In the genomic region with DNA sequence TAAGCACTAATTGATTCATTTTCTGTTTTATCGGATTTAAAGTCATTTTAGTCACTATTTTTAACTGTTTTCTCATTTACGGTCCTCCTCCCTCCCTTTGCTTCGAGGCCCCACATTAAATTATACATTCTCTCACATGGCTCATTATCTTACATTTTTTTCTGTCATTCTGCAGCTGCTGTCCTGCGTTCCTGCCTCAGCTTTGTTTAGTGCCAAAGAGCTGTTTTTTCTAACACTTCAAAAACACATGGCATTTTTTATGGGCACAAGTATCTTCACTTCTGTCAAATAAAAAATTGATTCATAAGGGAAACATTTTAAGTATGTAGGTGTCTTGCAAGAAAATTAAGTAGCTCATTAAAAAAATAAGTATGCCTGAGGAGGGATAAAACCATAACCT, we compare ENCODE assay signal across 22 cellular contexts.
DNase-seq lines count a peak whose midpoint lies in the region; ATAC-seq and TF ChIP-seq lines count a peak whose summit lies in the region.
"Had no signal": no experiment of that assay in that cellular context is flagged by ENCODE, and none has a peak within 500 bp of the region (broad histone marks: within the 10 kb centered on the region; RNA-seq: fewer than 3 reads in every experiment).

No MANE protein-coding gene starts in this region.

- ATAC-seq in GM23338, result no peak
- ATAC-seq in HG03135 (IDR thresholded peaks at IDR 0.05; ENCODE audit: unreplicated experiment), result no peak
- ATAC-seq: CD8-positive, alpha-beta T cell; GM12878; HCT116 had no signal

- no peaks in the 10 kb centered on the region for H3K9me2 ChIP-seq in GM23338 (ENCODE audit: insufficient read depth)

- H3K27me3 ChIP-seq in GM23338 (ENCODE audit: insufficient read depth) (no peaks in the 10 kb centered on the region), SJCRH30 (no peaks in the 10 kb centered on the region)

- H3K9me3 ChIP-seq in SJCRH30 (replicated peaks), result no peaks in the 10 kb centered on the region; the same call in 1 of the 2 replicates

- H3K27ac Mint-ChIP-seq in GM23338 (peak overlapping the region; percentile 54; the same call in 1 of the 2 replicates), osteocyte (ENCODE audit: unreplicated experiment) (peak overlapping the region; percentile 39)
- H3K27ac Mint-ChIP-seq: CD8-positive, alpha-beta T cell had no signal

- H3K27ac ChIP-seq in GM23338 (ENCODE audit: low read depth), result no peak overlapping the region
- H3K27ac ChIP-seq in SJCRH30, result peak overlapping the region; percentile 64
- H3K27ac ChIP-seq in coronary artery, result no peak overlapping the region
- H3K27ac ChIP-seq: KMS-11, RWPE1 had no signal

- H3K9me3 Mint-ChIP-seq in GM23338 (no peaks in the 10 kb centered on the region), osteocyte (ENCODE audit: unreplicated experiment) (no peaks in the 10 kb centered on the region)

- peaks cover 13% of the 10 kb centered on the region for H3K4me1 Mint-ChIP-seq in GM23338
- H3K4me1 Mint-ChIP-seq in osteocyte (ENCODE audit: unreplicated experiment), result peaks cover 24% of the 10 kb centered on the region

- H3K27me3 Mint-ChIP-seq in GM23338 (ENCODE audit: insufficient read depth, low read depth, poor library complexity), result peaks cover 1% of the 10 kb centered on the region
- no peaks in the 10 kb centered on the region for H3K27me3 Mint-ChIP-seq in osteocyte (ENCODE audit: unreplicated experiment)

- H3K79me2 ChIP-seq in GM23338 (replicated peaks; ENCODE audit: insufficient read depth), result no peaks in the 10 kb centered on the region

- H2AFZ ChIP-seq in GM23338, result no peak overlapping the region

- H3K4me3 Mint-ChIP-seq in GM23338 (no peak overlapping the region), osteocyte (ENCODE audit: unreplicated experiment) (no peak overlapping the region)
- H3K4me3 Mint-ChIP-seq: CD8-positive, alpha-beta T cell had no signal

- no peaks in the 10 kb centered on the region for H3K4me1 ChIP-seq in GM23338 (ENCODE audit: insufficient read depth)
- H3K4me1 ChIP-seq in SJCRH30, result peaks cover 21% of the 10 kb centered on the region

- H3K4me3 ChIP-seq in GM23338 (no peak overlapping the region), SJCRH30 (no peak overlapping the region), fibroblast of villous mesenchyme (ENCODE audit: low read depth, low read length) (no peak overlapping the region), coronary artery (no peak overlapping the region)
- H3K4me3 ChIP-seq: GM12878 had no signal

- H4K20me1 ChIP-seq in GM23338 (replicated peaks; ENCODE audit: insufficient read depth), result no peaks in the 10 kb centered on the region

- no peaks in the 10 kb centered on the region for H3F3A ChIP-seq in GM23338 (replicated peaks; ENCODE audit: low read depth)

- no peak overlapping the region for H3K4me2 ChIP-seq in GM23338
- H3K4me2 ChIP-seq: KMS-11 had no signal

- no peaks in the 10 kb centered on the region for H3K36me3 ChIP-seq in GM23338 (ENCODE audit: insufficient read depth)
- no peaks in the 10 kb centered on the region for H3K36me3 ChIP-seq in SJCRH30

- no peaks in the 10 kb centered on the region for H3K36me3 Mint-ChIP-seq in GM23338 (ENCODE audit: low read depth)
- H3K36me3 Mint-ChIP-seq in osteocyte (ENCODE audit: unreplicated experiment), result no peaks in the 10 kb centered on the region
- H3K36me3 Mint-ChIP-seq: CD8-positive, alpha-beta T cell had no signal

- TF ChIP-seq CTCF in GM23338 (conservative IDR thresholded peaks at IDR 0.05; ENCODE audit: low read depth in 2 of 2) (no peak), fibroblast of villous mesenchyme (IDR thresholded peaks at IDR 0.05; ENCODE audit: insufficient read depth, low read depth, low read length) (no peak), osteocyte (IDR thresholded peaks at IDR 0.05) (no peak), coronary artery (IDR thresholded peaks at IDR 0.05) (no peak)

- DNase-seq in GM23338 (ENCODE audit: low spot score) (no peak), SJCRH30 (peak in 1 of 2 experiments; percentile 64), fibroblast of villous mesenchyme (ENCODE audit: low read depth) (peak; percentile 51), osteocyte (ENCODE audit: extremely low spot score, unreplicated experiment) (no peak), NCI-H1092 (lab: John Stamatoyannopoulos, UW) (no peak), T-helper 9 cell (no peak), coronary artery (ENCODE audit: low spot score) (no peak)
- DNase-seq: C1 segment of cervical spinal cord; CD8-positive, alpha-beta T cell; DND-41; GOT3; MV-4-11; NCI-H1694; NCI-H2081; NCI-H2171 treated with DMSO at 0.1 percent for 48 hours; NCI-H524 treated with DMSO at 0.1 percent for 48 hours; SIG-M5 had no signal

TF ChIP-seq in GM23338, 12 proteins besides CTCF, POLR2A, EP300 and RAD21:
- TF ChIP-seq JUNB (IDR thresholded peaks at IDR 0.05; ENCODE audit: unreplicated experiment), result no peak
- TF ChIP-seq, protein P1, sequence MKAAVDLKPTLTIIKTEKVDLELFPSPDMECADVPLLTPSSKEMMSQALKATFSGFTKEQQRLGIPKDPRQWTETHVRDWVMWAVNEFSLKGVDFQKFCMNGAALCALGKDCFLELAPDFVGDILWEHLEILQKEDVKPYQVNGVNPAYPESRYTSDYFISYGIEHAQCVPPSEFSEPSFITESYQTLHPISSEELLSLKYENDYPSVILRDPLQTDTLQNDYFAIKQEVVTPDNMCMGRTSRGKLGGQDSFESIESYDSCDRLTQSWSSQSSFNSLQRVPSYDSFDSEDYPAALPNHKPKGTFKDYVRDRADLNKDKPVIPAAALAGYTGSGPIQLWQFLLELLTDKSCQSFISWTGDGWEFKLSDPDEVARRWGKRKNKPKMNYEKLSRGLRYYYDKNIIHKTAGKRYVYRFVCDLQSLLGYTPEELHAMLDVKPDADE (IDR thresholded peaks at IDR 0.05), result no peak
